In genomic region chr22:20988573-20989322, GRCh38 we compare ENCODE assay signal across 2 cellular contexts.
TF ChIP-seq lines count a peak whose summit lies in the region.

No MANE protein-coding gene starts in this region.

TF ChIP-seq in HEK293, 187 proteins besides CTCF, POLR2A, EP300 and RAD21:
- no peak for TF ChIP-seq ZSCAN23 (tag by site-specific recombination; IDR thresholded peaks at IDR 0.05)
- TF ChIP-seq ZNF558 (tag by site-specific recombination; IDR thresholded peaks at IDR 0.05) = no peak
- TF ChIP-seq HOXA7 (CRISPR knock-in tag; IDR thresholded peaks at IDR 0.05; ENCODE audit: borderline replicate concordance) = no peak
- no peak for TF ChIP-seq GLIS1 (tag by site-specific recombination; IDR thresholded peaks at IDR 0.05)
- TF ChIP-seq ZNF426 (tag by site-specific recombination; IDR thresholded peaks at IDR 0.05) = no peak
- TF ChIP-seq ZFHX2 (tag by site-specific recombination; conservative IDR thresholded peaks at IDR 0.05) = 0 out of 2 replicates have a peak, but pooled peaks have one; percentile 32
- TF ChIP-seq PRDM10 (tag by site-specific recombination; IDR thresholded peaks at IDR 0.05) = no peak
- TF ChIP-seq ZNF610 (tag by site-specific recombination; IDR thresholded peaks at IDR 0.05; ENCODE audit: borderline replicate concordance) = no peak
TF ChIP-seq in HEK293: peak in this region for 1.

TF ChIP-seq in K562, 482 proteins besides CTCF, POLR2A, EP300 and RAD21 (continues in another document):
- TF ChIP-seq, protein P1, sequence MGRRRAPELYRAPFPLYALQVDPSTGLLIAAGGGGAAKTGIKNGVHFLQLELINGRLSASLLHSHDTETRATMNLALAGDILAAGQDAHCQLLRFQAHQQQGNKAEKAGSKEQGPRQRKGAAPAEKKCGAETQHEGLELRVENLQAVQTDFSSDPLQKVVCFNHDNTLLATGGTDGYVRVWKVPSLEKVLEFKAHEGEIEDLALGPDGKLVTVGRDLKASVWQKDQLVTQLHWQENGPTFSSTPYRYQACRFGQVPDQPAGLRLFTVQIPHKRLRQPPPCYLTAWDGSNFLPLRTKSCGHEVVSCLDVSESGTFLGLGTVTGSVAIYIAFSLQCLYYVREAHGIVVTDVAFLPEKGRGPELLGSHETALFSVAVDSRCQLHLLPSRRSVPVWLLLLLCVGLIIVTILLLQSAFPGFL (CRISPR knock-in tag; IDR thresholded peaks at IDR 0.05) = no peak
- TF ChIP-seq, protein P2, sequence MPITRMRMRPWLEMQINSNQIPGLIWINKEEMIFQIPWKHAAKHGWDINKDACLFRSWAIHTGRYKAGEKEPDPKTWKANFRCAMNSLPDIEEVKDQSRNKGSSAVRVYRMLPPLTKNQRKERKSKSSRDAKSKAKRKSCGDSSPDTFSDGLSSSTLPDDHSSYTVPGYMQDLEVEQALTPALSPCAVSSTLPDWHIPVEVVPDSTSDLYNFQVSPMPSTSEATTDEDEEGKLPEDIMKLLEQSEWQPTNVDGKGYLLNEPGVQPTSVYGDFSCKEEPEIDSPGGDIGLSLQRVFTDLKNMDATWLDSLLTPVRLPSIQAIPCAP (CRISPR knock-in tag; IDR thresholded peaks at IDR 0.05; ENCODE audit: borderline replicate concordance) = no peak
- TF ChIP-seq, protein P3, sequence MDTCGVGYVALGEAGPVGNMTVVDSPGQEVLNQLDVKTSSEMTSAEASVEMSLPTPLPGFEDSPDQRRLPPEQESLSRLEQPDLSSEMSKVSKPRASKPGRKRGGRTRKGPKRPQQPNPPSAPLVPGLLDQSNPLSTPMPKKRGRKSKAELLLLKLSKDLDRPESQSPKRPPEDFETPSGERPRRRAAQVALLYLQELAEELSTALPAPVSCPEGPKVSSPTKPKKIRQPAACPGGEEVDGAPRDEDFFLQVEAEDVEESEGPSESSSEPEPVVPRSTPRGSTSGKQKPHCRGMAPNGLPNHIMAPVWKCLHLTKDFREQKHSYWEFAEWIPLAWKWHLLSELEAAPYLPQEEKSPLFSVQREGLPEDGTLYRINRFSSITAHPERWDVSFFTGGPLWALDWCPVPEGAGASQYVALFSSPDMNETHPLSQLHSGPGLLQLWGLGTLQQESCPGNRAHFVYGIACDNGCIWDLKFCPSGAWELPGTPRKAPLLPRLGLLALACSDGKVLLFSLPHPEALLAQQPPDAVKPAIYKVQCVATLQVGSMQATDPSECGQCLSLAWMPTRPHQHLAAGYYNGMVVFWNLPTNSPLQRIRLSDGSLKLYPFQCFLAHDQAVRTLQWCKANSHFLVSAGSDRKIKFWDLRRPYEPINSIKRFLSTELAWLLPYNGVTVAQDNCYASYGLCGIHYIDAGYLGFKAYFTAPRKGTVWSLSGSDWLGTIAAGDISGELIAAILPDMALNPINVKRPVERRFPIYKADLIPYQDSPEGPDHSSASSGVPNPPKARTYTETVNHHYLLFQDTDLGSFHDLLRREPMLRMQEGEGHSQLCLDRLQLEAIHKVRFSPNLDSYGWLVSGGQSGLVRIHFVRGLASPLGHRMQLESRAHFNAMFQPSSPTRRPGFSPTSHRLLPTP (IDR thresholded peaks at IDR 0.05; ENCODE audit: borderline replicate concordance, extremely low read depth, insufficient read length) = no peak
- TF ChIP-seq, protein P4, sequence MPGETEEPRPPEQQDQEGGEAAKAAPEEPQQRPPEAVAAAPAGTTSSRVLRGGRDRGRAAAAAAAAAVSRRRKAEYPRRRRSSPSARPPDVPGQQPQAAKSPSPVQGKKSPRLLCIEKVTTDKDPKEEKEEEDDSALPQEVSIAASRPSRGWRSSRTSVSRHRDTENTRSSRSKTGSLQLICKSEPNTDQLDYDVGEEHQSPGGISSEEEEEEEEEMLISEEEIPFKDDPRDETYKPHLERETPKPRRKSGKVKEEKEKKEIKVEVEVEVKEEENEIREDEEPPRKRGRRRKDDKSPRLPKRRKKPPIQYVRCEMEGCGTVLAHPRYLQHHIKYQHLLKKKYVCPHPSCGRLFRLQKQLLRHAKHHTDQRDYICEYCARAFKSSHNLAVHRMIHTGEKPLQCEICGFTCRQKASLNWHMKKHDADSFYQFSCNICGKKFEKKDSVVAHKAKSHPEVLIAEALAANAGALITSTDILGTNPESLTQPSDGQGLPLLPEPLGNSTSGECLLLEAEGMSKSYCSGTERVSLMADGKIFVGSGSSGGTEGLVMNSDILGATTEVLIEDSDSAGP (CRISPR knock-in tag; IDR thresholded peaks at IDR 0.05) = no peak
- TF ChIP-seq, protein P5, sequence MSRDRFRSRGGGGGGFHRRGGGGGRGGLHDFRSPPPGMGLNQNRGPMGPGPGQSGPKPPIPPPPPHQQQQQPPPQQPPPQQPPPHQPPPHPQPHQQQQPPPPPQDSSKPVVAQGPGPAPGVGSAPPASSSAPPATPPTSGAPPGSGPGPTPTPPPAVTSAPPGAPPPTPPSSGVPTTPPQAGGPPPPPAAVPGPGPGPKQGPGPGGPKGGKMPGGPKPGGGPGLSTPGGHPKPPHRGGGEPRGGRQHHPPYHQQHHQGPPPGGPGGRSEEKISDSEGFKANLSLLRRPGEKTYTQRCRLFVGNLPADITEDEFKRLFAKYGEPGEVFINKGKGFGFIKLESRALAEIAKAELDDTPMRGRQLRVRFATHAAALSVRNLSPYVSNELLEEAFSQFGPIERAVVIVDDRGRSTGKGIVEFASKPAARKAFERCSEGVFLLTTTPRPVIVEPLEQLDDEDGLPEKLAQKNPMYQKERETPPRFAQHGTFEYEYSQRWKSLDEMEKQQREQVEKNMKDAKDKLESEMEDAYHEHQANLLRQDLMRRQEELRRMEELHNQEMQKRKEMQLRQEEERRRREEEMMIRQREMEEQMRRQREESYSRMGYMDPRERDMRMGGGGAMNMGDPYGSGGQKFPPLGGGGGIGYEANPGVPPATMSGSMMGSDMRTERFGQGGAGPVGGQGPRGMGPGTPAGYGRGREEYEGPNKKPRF (IDR thresholded peaks at IDR 0.05; ENCODE audit: low read depth, low read length) = no peak
- TF ChIP-seq SREBF1 (IDR thresholded peaks at IDR 0.05; ENCODE audit: borderline replicate concordance, low read depth, low read length) (no peak), SIX5 (IDR thresholded peaks at IDR 0.05; ENCODE audit: borderline replicate concordance in 1 of 2, insufficient read depth in 1 of 2, low read depth in 1 of 2, low read length in 2 of 2) (no peak), USF2 (CRISPR knock-in tag; IDR thresholded peaks at IDR 0.05) (no peak), KHSRP (IDR thresholded peaks at IDR 0.05) (no peak), MAZ (CRISPR knock-in tag; conservative IDR thresholded peaks at IDR 0.05 in 1 of 2, IDR thresholded peaks at IDR 0.05 in 1 of 2) (0 out of 4 replicates have a peak, but pooled peaks of 1 of the 2 experiments have one; percentile 14), DMBX1 (CRISPR knock-in tag; IDR thresholded peaks at IDR 0.05; ENCODE audit: borderline replicate concordance) (no peak), GATAD2B (IDR thresholded peaks at IDR 0.05; ENCODE audit: borderline replicate concordance) (no peak), ZNF785 (CRISPR knock-in tag; IDR thresholded peaks at IDR 0.05) (no peak), U2AF1 (optimal IDR thresholded peaks at IDR 0.05; ENCODE audit: low read depth, low read length) (no peak), LCOR (CRISPR knock-in tag; IDR thresholded peaks at IDR 0.05) (no peak), NRF1 (conservative IDR thresholded peaks at IDR 0.05 in 1 of 2, IDR thresholded peaks at IDR 0.05 in 1 of 2) (no peak), BDP1 (IDR thresholded peaks at IDR 0.05; ENCODE audit: insufficient read depth, insufficient read length) (no peak), NCOA6 (IDR thresholded peaks at IDR 0.05) (no peak), CEBPG (CRISPR knock-in tag; IDR thresholded peaks at IDR 0.05) (no peak), CEBPG (tag; conservative IDR thresholded peaks at IDR 0.05 in 1 of 2, IDR thresholded peaks at IDR 0.05 in 1 of 2) (no peak), MLX (CRISPR knock-in tag; conservative IDR thresholded peaks at IDR 0.05) (no peak), PTTG1 (tag; IDR thresholded peaks at IDR 0.05; ENCODE audit: low read depth) (no peak), TCFL5 (CRISPR knock-in tag; conservative IDR thresholded peaks at IDR 0.05) (no peak), CREB1 (IDR thresholded peaks at IDR 0.05) (no peak), CREB1 (CRISPR knock-in tag; IDR thresholded peaks at IDR 0.05) (no peak), PHB2 (IDR thresholded peaks at IDR 0.05; ENCODE audit: low read depth) (no peak), ILK (tag; IDR thresholded peaks at IDR 0.05; ENCODE audit: borderline replicate concordance, low read depth) (no peak), TRIM28 (IDR thresholded peaks at IDR 0.05) (no peak), FOXK2 (conservative IDR thresholded peaks at IDR 0.05 in 1 of 2, IDR thresholded peaks at IDR 0.05 in 1 of 2; ENCODE audit: low read depth in 2 of 2) (no peak), TFAM (CRISPR knock-in tag; conservative IDR thresholded peaks at IDR 0.05) (no peak), HOXB6 (CRISPR knock-in tag; IDR thresholded peaks at IDR 0.05; ENCODE audit: borderline replicate concordance) (no peak), HNRNPLL (IDR thresholded peaks at IDR 0.05; ENCODE audit: low read depth, low read length, poor library complexity, severe bottlenecking) (peak; percentile 3), YY1 (IDR thresholded peaks at IDR 0.05; ENCODE audit: borderline replicate concordance in 1 of 3, control insufficient read depth in 1 of 3, extremely low read depth in 1 of 3, insufficient read depth in 3 of 3, insufficient read length in 1 of 3, insufficient replicate concordance in 2 of 3, low read depth in 1 of 3, low read length in 2 of 3) (peak in 1 of 3 experiments; percentile 12), TBP (optimal IDR thresholded peaks at IDR 0.05; ENCODE audit: low read depth, low read length) (no peak), NR4A1 (CRISPR knock-in tag; IDR thresholded peaks at IDR 0.05) (0 out of 2 replicates have a peak, but pooled peaks have one; percentile 51), NR4A1 (tag; IDR thresholded peaks at IDR 0.05) (no peak)
- TF ChIP-seq, protein P6, sequence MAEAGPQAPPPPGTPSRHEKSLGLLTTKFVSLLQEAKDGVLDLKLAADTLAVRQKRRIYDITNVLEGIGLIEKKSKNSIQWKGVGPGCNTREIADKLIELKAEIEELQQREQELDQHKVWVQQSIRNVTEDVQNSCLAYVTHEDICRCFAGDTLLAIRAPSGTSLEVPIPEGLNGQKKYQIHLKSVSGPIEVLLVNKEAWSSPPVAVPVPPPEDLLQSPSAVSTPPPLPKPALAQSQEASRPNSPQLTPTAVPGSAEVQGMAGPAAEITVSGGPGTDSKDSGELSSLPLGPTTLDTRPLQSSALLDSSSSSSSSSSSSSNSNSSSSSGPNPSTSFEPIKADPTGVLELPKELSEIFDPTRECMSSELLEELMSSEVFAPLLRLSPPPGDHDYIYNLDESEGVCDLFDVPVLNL (CRISPR knock-in tag; IDR thresholded peaks at IDR 0.05; ENCODE audit: low read depth) = no peak
- TF ChIP-seq, protein P7, sequence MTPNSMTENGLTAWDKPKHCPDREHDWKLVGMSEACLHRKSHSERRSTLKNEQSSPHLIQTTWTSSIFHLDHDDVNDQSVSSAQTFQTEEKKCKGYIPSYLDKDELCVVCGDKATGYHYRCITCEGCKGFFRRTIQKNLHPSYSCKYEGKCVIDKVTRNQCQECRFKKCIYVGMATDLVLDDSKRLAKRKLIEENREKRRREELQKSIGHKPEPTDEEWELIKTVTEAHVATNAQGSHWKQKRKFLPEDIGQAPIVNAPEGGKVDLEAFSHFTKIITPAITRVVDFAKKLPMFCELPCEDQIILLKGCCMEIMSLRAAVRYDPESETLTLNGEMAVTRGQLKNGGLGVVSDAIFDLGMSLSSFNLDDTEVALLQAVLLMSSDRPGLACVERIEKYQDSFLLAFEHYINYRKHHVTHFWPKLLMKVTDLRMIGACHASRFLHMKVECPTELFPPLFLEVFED (CRISPR knock-in tag; conservative IDR thresholded peaks at IDR 0.05) = peak; percentile 28; the same call in 1 of the 2 replicates
- TF ChIP-seq, protein P8, sequence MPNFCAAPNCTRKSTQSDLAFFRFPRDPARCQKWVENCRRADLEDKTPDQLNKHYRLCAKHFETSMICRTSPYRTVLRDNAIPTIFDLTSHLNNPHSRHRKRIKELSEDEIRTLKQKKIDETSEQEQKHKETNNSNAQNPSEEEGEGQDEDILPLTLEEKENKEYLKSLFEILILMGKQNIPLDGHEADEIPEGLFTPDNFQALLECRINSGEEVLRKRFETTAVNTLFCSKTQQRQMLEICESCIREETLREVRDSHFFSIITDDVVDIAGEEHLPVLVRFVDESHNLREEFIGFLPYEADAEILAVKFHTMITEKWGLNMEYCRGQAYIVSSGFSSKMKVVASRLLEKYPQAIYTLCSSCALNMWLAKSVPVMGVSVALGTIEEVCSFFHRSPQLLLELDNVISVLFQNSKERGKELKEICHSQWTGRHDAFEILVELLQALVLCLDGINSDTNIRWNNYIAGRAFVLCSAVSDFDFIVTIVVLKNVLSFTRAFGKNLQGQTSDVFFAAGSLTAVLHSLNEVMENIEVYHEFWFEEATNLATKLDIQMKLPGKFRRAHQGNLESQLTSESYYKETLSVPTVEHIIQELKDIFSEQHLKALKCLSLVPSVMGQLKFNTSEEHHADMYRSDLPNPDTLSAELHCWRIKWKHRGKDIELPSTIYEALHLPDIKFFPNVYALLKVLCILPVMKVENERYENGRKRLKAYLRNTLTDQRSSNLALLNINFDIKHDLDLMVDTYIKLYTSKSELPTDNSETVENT (CRISPR knock-in tag; IDR thresholded peaks at IDR 0.05) = peak; percentile 85
